Comparison of ENCODE assay signal across 25 cellular contexts in genomic region chr10:121501796-121502195, GRCh38.
"Had no signal": no experiment of that assay in that cellular context is flagged by ENCODE, and none has a peak within 500 bp of the region (broad histone marks: within the 10 kb centered on the region; RNA-seq: fewer than 3 reads in every experiment).

No MANE protein-coding gene starts in this region.

- H3K36me3 Mint-ChIP-seq: immature natural killer cell, memory B cell, naive B cell had no signal

- H3K4me3 Mint-ChIP-seq: activated CD4-positive, alpha-beta T cell treated with anti-CD3 and anti-CD28 coated beads, Interleukin-2, amount 10 ng/mL, durations not matched to agents 24 days and 14 days; activated CD8-positive, alpha-beta T cell treated with anti-CD3 and anti-CD28 coated beads for 36 hours; activated naive CD8-positive, alpha-beta T cell treated with anti-CD3 and anti-CD28 coated beads, Interleukin-2, amount 50 U/mL, for 24 hours; central memory CD8-positive, alpha-beta T cell; immature natural killer cell; memory B cell; naive B cell had no signal

- DNase-seq: activated CD4-positive, alpha-beta T cell treated with anti-CD3 and anti-CD28 coated beads, Interleukin-2, amount 10 ng/mL, durations not matched to agents 24 days and 14 days; activated CD8-positive, alpha-beta T cell treated with anti-CD3 and anti-CD28 coated beads for 36 hours; activated naive CD4-positive, alpha-beta T cell treated with Interleukin-2 at 50 U/mL for 16 hours; activated naive CD8-positive, alpha-beta T cell treated with anti-CD3 and anti-CD28 coated beads, Interleukin-2, amount 50 U/mL, for 24 hours; activated T-cell treated with anti-CD3 and anti-CD28 coated beads, Interleukin-2, amount 50 U/mL, for 1 hour; aorta; brain microvascular endothelial cell; erythroblast; heart right ventricle; immature natural killer cell; kidney glomerular epithelial cell; mucosa of descending colon; naive B cell; pancreas; sigmoid colon; stimulated activated naive CD4-positive, alpha-beta T cell; T-helper 1 cell; T-helper 9 cell; uterus had no signal

- H3K27me3 Mint-ChIP-seq: activated CD4-positive, alpha-beta T cell treated with anti-CD3 and anti-CD28 coated beads, Interleukin-2, amount 10 ng/mL, durations not matched to agents 24 days and 14 days; activated CD8-positive, alpha-beta T cell treated with anti-CD3 and anti-CD28 coated beads for 36 hours; activated naive CD8-positive, alpha-beta T cell treated with anti-CD3 and anti-CD28 coated beads, Interleukin-2, amount 50 U/mL, for 24 hours; central memory CD8-positive, alpha-beta T cell; memory B cell; naive B cell had no signal

- H3K27ac ChIP-seq: brain microvascular endothelial cell, coronary artery, heart right ventricle, neutrophil, pancreas, tibial nerve had no signal

- H3K27ac Mint-ChIP-seq: activated CD4-positive, alpha-beta T cell treated with anti-CD3 and anti-CD28 coated beads, Interleukin-2, amount 10 ng/mL, durations not matched to agents 24 days and 14 days; activated CD8-positive, alpha-beta T cell treated with anti-CD3 and anti-CD28 coated beads for 36 hours; activated naive CD8-positive, alpha-beta T cell treated with anti-CD3 and anti-CD28 coated beads, Interleukin-2, amount 50 U/mL, for 24 hours; activated T-helper 2 cell treated with anti-CD3 and anti-CD28 coated beads, Interferon-gamma antibody, Interleukin-2, Interleukin-4, amounts not matched to agents 10 μg/mL and 5 μg/mL and 100 μg/mL, durations not matched to agents 14 hours and 24 hours and 36 hours; immature natural killer cell; memory B cell; naive B cell had no signal

- H3K9me3 Mint-ChIP-seq: activated CD4-positive, alpha-beta T cell treated with anti-CD3 and anti-CD28 coated beads, Interleukin-2, amount 10 ng/mL, durations not matched to agents 24 days and 14 days; activated CD8-positive, alpha-beta T cell treated with anti-CD3 and anti-CD28 coated beads for 36 hours; activated naive CD8-positive, alpha-beta T cell treated with anti-CD3 and anti-CD28 coated beads, Interleukin-2, amount 50 U/mL, for 24 hours; activated T-helper 2 cell treated with anti-CD3 and anti-CD28 coated beads, Interferon-gamma antibody, Interleukin-2, Interleukin-4, amounts not matched to agents 10 μg/mL and 5 μg/mL and 100 μg/mL, durations not matched to agents 14 hours and 24 hours and 36 hours; central memory CD8-positive, alpha-beta T cell; immature natural killer cell had no signal

- H3K4me1 Mint-ChIP-seq: activated CD4-positive, alpha-beta T cell treated with anti-CD3 and anti-CD28 coated beads, Interleukin-2, amount 10 ng/mL, durations not matched to agents 24 days and 14 days; activated naive CD8-positive, alpha-beta T cell treated with anti-CD3 and anti-CD28 coated beads, Interleukin-2, amount 50 U/mL, for 24 hours; central memory CD8-positive, alpha-beta T cell; immature natural killer cell; memory B cell; naive B cell had no signal
